ENCODE assay signal across 26 cellular contexts in genomic region chr1:175360016-175360415, GRCh38.
"Had no signal": no experiment of that assay in that cellular context is flagged by ENCODE, and none has a peak within 500 bp of the region (broad histone marks: within the 10 kb centered on the region; RNA-seq: fewer than 3 reads in every experiment).

No MANE protein-coding gene starts in this region.

- FAIRE-seq: urothelium cell line had no signal

- H3K36me3 ChIP-seq: stomach, suprapubic skin, thoracic aorta, thyroid gland, tibial artery, tibial nerve, transverse colon, upper lobe of left lung, upper lobe of right lung, uterus, vagina had no signal

- H3K27me3 ChIP-seq: testis, thyroid gland, tibial artery, transverse colon, upper lobe of left lung, upper lobe of right lung, uterus, vagina had no signal

- DNase-seq: stimulated activated CD4-positive, alpha-beta T cell treated with anti-CD3 and anti-CD28 coated beads, Interleukin-2, amount 100 ng/mL, for 48 hours; stimulated activated CD4-positive, alpha-beta T cell treated with anti-CD3 and anti-CD28 coated beads, Interleukin-4, amount 100 ng/mL, for 1 hour; stimulated activated CD4-positive, alpha-beta T cell treated with anti-CD3 and anti-CD28 coated beads, Interleukin-4, amount 100 ng/mL, for 24 hours; stimulated activated CD4-positive, alpha-beta T cell treated with anti-CD3 and anti-CD28 coated beads, Interleukin-4, amount 100 ng/mL, for 4 hours; stimulated activated CD8-positive, alpha-beta memory T cell treated with anti-CD3 and anti-CD28 coated beads, Interleukin-4, amount 100 ng/mL, for 48 hours; stimulated activated naive B cell treated with anti-CD40 and anti-IgM and Interleukin-4, amounts not matched to agents 10 μg/mL and 1 μg/mL and 100 μg/mL, for 72 hours; stimulated activated naive CD4-positive, alpha-beta T cell; stimulated activated naive CD4-positive, alpha-beta T cell treated with Interleukin-2 at 50 U/mL for 16 hours; stimulated activated naive CD8-positive, alpha-beta T cell treated with anti-CD3 and anti-CD28 coated beads, Interleukin-15, amount 100 ng/mL, for 72 hours; stimulated activated naive CD8-positive, alpha-beta T cell treated with anti-CD3 and anti-CD28 coated beads, Interleukin-15, Interleukin-2, amounts not matched to agents 100 U/mL and 50 U/mL, for 24 hours; stomach; substantia nigra; testis; thyroid gland; tibial artery; transverse colon; upper lobe of left lung; upper lobe of right lung; uterus had no signal

- ATAC-seq: stimulated activated effector memory CD8-positive, alpha-beta T cell treated with anti-CD3 and anti-CD28 coated beads, Interleukin-12 subunit alpha, Interleukin-12 subunit beta, amount 100 ng/mL, for 72 hours; stimulated activated memory B cell treated with anti-CD40 and anti-IgM and Interleukin-4, amounts not matched to agents 10 μg/mL and 1 μg/mL and 100 μg/mL, for 72 hours; stimulated activated naive B cell treated with anti-CD40 and anti-IgM and Interleukin-4, amounts not matched to agents 10 μg/mL and 1 μg/mL and 100 μg/mL, for 72 hours; stimulated activated naive CD8-positive, alpha-beta T cell treated with anti-CD3 and anti-CD28 coated beads, Interleukin-15, amount 100 ng/mL, for 72 hours; stimulated activated naive CD8-positive, alpha-beta T cell treated with anti-CD3 and anti-CD28 coated beads, Interleukin-15, Interleukin-2, amounts not matched to agents 100 U/mL and 50 U/mL, for 24 hours; upper lobe of right lung had no signal

- H3K4me1 ChIP-seq: stomach, suprapubic skin, testis, thyroid gland, tibial artery, tibial nerve, transverse colon, upper lobe of left lung, upper lobe of right lung, uterus, vagina had no signal

- H3K27ac ChIP-seq: stomach, suprapubic skin, testis, thoracic aorta, thyroid gland, tibial artery, tibial nerve, transverse colon, upper lobe of left lung, upper lobe of right lung, uterus, vagina had no signal

- H3K4me3 ChIP-seq: stomach, suprapubic skin, testis, thoracic aorta, thyroid gland, tibial artery, tibial nerve, transverse colon, upper lobe of left lung, upper lobe of right lung, uterus, vagina had no signal

- H3K9me3 ChIP-seq: stomach, suprapubic skin, testis, thoracic aorta, thyroid gland, tibial artery, tibial nerve, transverse colon, upper lobe of left lung, upper lobe of right lung, uterus, vagina had no signal
